8 cellular contexts compared by ENCODE assay signal in the genomic region with DNA sequence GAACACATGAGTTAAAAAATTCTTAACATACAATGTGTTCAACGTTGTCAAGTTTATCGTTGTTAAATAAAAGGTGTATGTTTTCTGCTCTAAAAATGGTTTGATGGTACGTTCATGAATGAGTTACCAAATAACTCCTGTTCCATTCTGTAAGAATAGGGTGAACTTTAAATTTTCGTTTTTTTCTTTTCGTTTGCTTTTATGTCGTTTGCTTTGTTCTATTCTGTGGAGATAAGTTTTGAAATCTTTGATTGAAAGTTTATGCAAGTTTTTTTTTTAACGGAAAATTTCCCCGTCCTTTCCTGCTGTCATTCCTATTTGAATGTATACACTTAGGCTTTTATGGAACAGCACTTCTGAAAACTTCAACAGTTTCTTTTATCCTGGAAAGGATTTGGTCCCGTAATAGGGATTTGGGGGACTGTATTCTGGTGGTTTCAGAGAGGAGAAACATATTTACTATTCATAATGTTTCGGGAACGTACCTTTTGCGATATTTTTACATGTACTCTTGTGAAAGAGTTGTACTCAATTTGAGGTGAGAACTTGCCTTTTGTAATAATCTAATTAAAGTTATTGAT. TPM values are rescaled to one million over a fixed set of nuclear protein-coding genes. Genes with fewer than 3 reads are reported as not detected.
DNase-seq lines count a peak whose midpoint lies in the region; ATAC-seq and TF ChIP-seq lines count a peak whose summit lies in the region.

No MANE protein-coding gene starts in this region.

- H3K56ac ChIP-seq in H9 (ENCODE audit: insufficient read length, low read depth, low read length), result no peak overlapping the region

- H3K36me3 ChIP-seq in skeletal muscle satellite cell (ENCODE audit: insufficient read depth, low read length), result peaks cover 3% of the 10 kb centered on the region

- no peak overlapping the region for H3K23ac ChIP-seq in H9 (ENCODE audit: insufficient read length, low read depth, low read length)

- no peak overlapping the region for H4K8ac ChIP-seq in H9 (replicated peaks; ENCODE audit: insufficient read length, low read depth, low read length)

- no peak overlapping the region for H4K91ac ChIP-seq in H9 (ENCODE audit: insufficient read length, low read depth, low read length)

- no peak overlapping the region; a peak in 1 of 7 replicates for H3K27ac Mint-ChIP-seq in H9
- peak overlapping the region; percentile 100 for H3K27ac Mint-ChIP-seq in T-helper 17 cell

- no peak for ATAC-seq in T-helper 17 cell
- ATAC-seq in foreskin keratinocyte, result no peak
- ATAC-seq in GM21381 (IDR thresholded peaks at IDR 0.05; ENCODE audit: unreplicated experiment), result no peak

- no peak overlapping the region for H2AFZ ChIP-seq in H9 (ENCODE audit: low read length)

- H3K79me1 ChIP-seq in H9 (ENCODE audit: insufficient read depth, low read depth, low read length, poor library complexity, severe bottlenecking), result no peaks in the 10 kb centered on the region

- no peaks in the 10 kb centered on the region for H3K9me3 ChIP-seq in H9 (ENCODE audit: control insufficient read depth, low read depth, low read length)
- H3K9me3 ChIP-seq in T-helper 17 cell (ENCODE audit: control insufficient read depth, low read length, poor library complexity, severe bottlenecking), result no peaks in the 10 kb centered on the region
- H3K9me3 ChIP-seq in skeletal muscle satellite cell (replicated peaks; ENCODE audit: low read length), result no peaks in the 10 kb centered on the region

- peak overlapping the region; percentile 99 for H3K4me2 ChIP-seq in H9 (ENCODE audit: insufficient read depth, insufficient read length, low read length)
- peak overlapping the region; percentile 92 for H3K4me2 ChIP-seq in skeletal muscle satellite cell (ENCODE audit: low read length)

- H3K36me3 Mint-ChIP-seq in H9 (ENCODE audit: insufficient read depth in 1 of 3, low read depth in 3 of 3) (peaks cover 2 to 18% (median 17%) of the 10 kb centered on the region in 3 experiments; a peak in 5 of 7 replicates), T-helper 17 cell (ENCODE audit: low read depth) (no peaks in the 10 kb centered on the region)

- TF ChIP-seq CTCF in H9 (conservative IDR thresholded peaks at IDR 0.05) (no peak), foreskin keratinocyte (conservative IDR thresholded peaks at IDR 0.05) (no peak)

- H3K4me1 Mint-ChIP-seq in H9, result peaks cover 28 to 30% of the 10 kb centered on the region in 2 experiments
- peaks cover 32% of the 10 kb centered on the region for H3K4me1 Mint-ChIP-seq in T-helper 17 cell

- no peak for DNase-seq in H9
- no peak for DNase-seq in T-helper 17 cell
- DNase-seq in foreskin keratinocyte, result no peak
- DNase-seq in NCI-H1048 (lab: John Stamatoyannopoulos, UW), result no peak
- no peak for DNase-seq in NK-92 treated with Interleukin-12 subunit alpha and Interleukin-12 subunit beta, amount 100 ng/mL, for 24 hours (lab: John Stamatoyannopoulos, UW)
- no peak for DNase-seq in KG1 (lab: John Stamatoyannopoulos, UW)

- H3K27ac ChIP-seq in H9 (ENCODE audit: insufficient read length, low read depth, low read length), result no peak overlapping the region
- H3K27ac ChIP-seq in foreskin keratinocyte, result peak overlapping the region; percentile 90

- no peak overlapping the region for H2BK12ac ChIP-seq in H9 (ENCODE audit: insufficient read length, low read depth, low read length)

- H2BK15ac ChIP-seq in H9 (ENCODE audit: low read depth, low read length), result no peak overlapping the region

- no peak overlapping the region for H2BK5ac ChIP-seq in H9 (ENCODE audit: insufficient read length, low read length)

- H3K14ac ChIP-seq in H9 (ENCODE audit: insufficient read depth, low read length), result no peak overlapping the region

- peak overlapping the region; percentile 97 for H3K4me3 ChIP-seq in skeletal muscle satellite cell (ENCODE audit: low read length)

- no peak overlapping the region for H4K5ac ChIP-seq in H9 (ENCODE audit: insufficient read length, low read depth, low read length)

- H2BK20ac ChIP-seq in H9 (ENCODE audit: low read depth, low read length, poor library complexity, severe bottlenecking), result no peak overlapping the region

- H2AK5ac ChIP-seq in H9 (ENCODE audit: insufficient read length, low read length), result no peak overlapping the region

- H3K23me2 ChIP-seq in H9 (ENCODE audit: insufficient read length, low read depth, low read length, poor library complexity, severe bottlenecking), result peaks cover 16% of the 10 kb centered on the region

- no peak overlapping the region for H3T11ph ChIP-seq in H9 (ENCODE audit: low read length)

- H3K79me2 ChIP-seq in H9 (ENCODE audit: insufficient read depth, low read length), result peaks cover 20% of the 10 kb centered on the region; the same call in 1 of the 2 replicates

- no peak overlapping the region for H3K18ac ChIP-seq in H9 (ENCODE audit: insufficient read length, low read depth, low read length)

- H3K4me1 ChIP-seq in H9 (ENCODE audit: insufficient read depth, low read length) (peaks cover 2% of the 10 kb centered on the region; the same call in 1 of the 2 replicates), foreskin keratinocyte (peaks cover 30% of the 10 kb centered on the region), skeletal muscle satellite cell (ENCODE audit: control insufficient read depth, insufficient read depth, low read length) (peaks cover 14% of the 10 kb centered on the region)

- H3K9me3 Mint-ChIP-seq in H9, result no peaks in the 10 kb centered on the region

- H3K4me3 Mint-ChIP-seq in H9 (peak overlapping the region; percentile 90 to 97), T-helper 17 cell (peak overlapping the region; percentile 99)

- no CpG with 5 or more reads among the region's 12 CpGs for WGBS in H9 (ENCODE audit: extremely low coverage, insufficient read length, low lambda C conversion rate)

- H3K9ac ChIP-seq in H9 (ENCODE audit: extremely low read depth, insufficient read length, low read length), result peak overlapping the region; percentile 87
- peak overlapping the region; percentile 99 for H3K9ac ChIP-seq in skeletal muscle satellite cell (ENCODE audit: low read depth, low read length)

- no peaks in the 10 kb centered on the region for H3K27me3 Mint-ChIP-seq in H9 (ENCODE audit: low read depth)
- no peaks in the 10 kb centered on the region for H3K27me3 Mint-ChIP-seq in T-helper 17 cell

- H4K20me1 ChIP-seq in H9 (ENCODE audit: control insufficient read depth, insufficient read depth, insufficient read length), result peaks cover 3% of the 10 kb centered on the region

- H2BK120ac ChIP-seq in H9 (ENCODE audit: low read depth, low read length, poor library complexity, severe bottlenecking), result no peak overlapping the region

- no peak overlapping the region for H3K4ac ChIP-seq in H9 (ENCODE audit: low read depth, low read length)

- H3K27me3 ChIP-seq in H9 (ENCODE audit: insufficient read depth, low read length) (no peaks in the 10 kb centered on the region), foreskin keratinocyte (no peaks in the 10 kb centered on the region), skeletal muscle satellite cell (ENCODE audit: control insufficient read depth, insufficient read depth, low read length) (no peaks in the 10 kb centered on the region)

RNA-seq across cellular contexts. Expression of a gene that starts 1.7 kb away (rescaled TPM):
- total RNA-seq in H9 (2021), result 87.3 TPM in 2 replicates
- 10 to 100 TPM; 58.9 to 75.1 TPM for total RNA-seq in T-helper 17 cell
- total RNA-seq in foreskin keratinocyte, result 63.4 and 67.4 TPM in 2 replicates
- polyA plus RNA-seq in foreskin keratinocyte, result 27.7 and 32.7 TPM in 2 replicates
- total RNA-seq in skeletal muscle satellite cell (2012; rRNA removed), result 39.5 and 44.1 TPM in 2 replicates
